17 cellular contexts compared by ENCODE assay signal in genomic region chr10:113386005-113386404, GRCh38.
DNase-seq lines count a peak whose midpoint lies in the region; ATAC-seq, FAIRE-seq and TF ChIP-seq lines count a peak whose summit lies in the region.
"Had no signal": no experiment of that assay in that cellular context is flagged by ENCODE, and none has a peak within 500 bp of the region (broad histone marks: within the 10 kb centered on the region; RNA-seq: fewer than 3 reads in every experiment).

No MANE protein-coding gene starts in this region.

- WGBS in A549 (ENCODE audit: missing lambda C conversion rate) = 15% methylated on average over 3 of the region's 3 CpGs
- WGBS in mammary epithelial cell (ENCODE audit: low coverage, missing lambda C conversion rate) = 26% methylated on average over 3 of the region's 3 CpGs

- in situ Hi-C loops in mammary epithelial cell (cut with MboI; ENCODE audit: low sequenced_read_pairs in 2 of 2) = loop anchor here in 1 of 2 donors (25.0 kb wide), 1 partner anchor 824 kb away; no protein-coding TSS in a partner anchor

- no peaks in the 10 kb centered on the region for H3K27me3 Mint-ChIP-seq in CD8-positive, alpha-beta T cell (ENCODE audit: low read depth)
- H3K27me3 Mint-ChIP-seq: T-cell had no signal

- DNase-seq in A549 (ENCODE audit: low read depth in 1 of 2, low spot score in 1 of 2) (peak; percentile 12 to 13), HS-5 (ENCODE audit: low read depth) (peak; percentile 50), mammary epithelial cell (peak; percentile 61), lower lobe of right lung (no peak)
- DNase-seq in CD8-positive, alpha-beta T cell = no peak
- DNase-seq: activated CD8-positive, alpha-beta T cell treated with anti-CD3 and anti-CD28 coated beads for 36 hours; activated naive CD4-positive, alpha-beta T cell; cortex of kidney; NCI-H2029; T-cell had no signal

- H3K4me2 ChIP-seq in A549 (peak overlapping the region; percentile 58), mammary epithelial cell (ENCODE audit: insufficient read depth, low read depth, low read length) (peak overlapping the region; percentile 16)

- H3K36me3 Mint-ChIP-seq in CD8-positive, alpha-beta T cell = no peaks in the 10 kb centered on the region
- H3K36me3 Mint-ChIP-seq: T-cell, type B pancreatic cell had no signal

- H3K4me1 ChIP-seq in A549 (peaks cover 17% of the 10 kb centered on the region; the same call in 2 of the 3 replicates), mammary epithelial cell (ENCODE audit: insufficient read depth, low read length) (no peaks in the 10 kb centered on the region), lower lobe of right lung (peaks cover 34% of the 10 kb centered on the region)
- peaks cover 17% of the 10 kb centered on the region for H3K4me1 ChIP-seq in CD8-positive, alpha-beta T cell (ENCODE audit: insufficient read depth, low read length)

- no peaks in the 10 kb centered on the region for H4K20me1 ChIP-seq in mammary epithelial cell (ENCODE audit: insufficient read depth, low read length)

- intact Hi-C loops in mammary epithelial cell (cut with micrococcal nuclease) (no loop called here), lower lobe of right lung (cut with DNase I) (no loop called here)
- intact Hi-C loops in CD8-positive, alpha-beta T cell (cut with DNase I, micrococcal nuclease) = loop anchor here (10.0 kb wide), 3 partner anchors 261 to 1271 kb away; partner anchors contain the start of genes VTI1A (in 1 of the 2) and ZDHHC6 (in 1 of the 2)

- CTCF ChIA-PET in A549 (lab: Yijun Ruan, JAX) (interaction anchor here (0.7 to 4.5 kb wide), 32 partner anchors 8 to 912 kb away, joined by 3 to 69 read pairs (median 5); no protein-coding TSS in a partner anchor), mammary epithelial cell (lab: Charles Lee; ENCODE audit: low non-redundant PET) (no interaction called here)
- CTCF ChIA-PET in CD8-positive, alpha-beta T cell (lab: Charles Lee) = interaction anchor here (0.6 to 2.9 kb wide), 11 partner anchors 8 to 914 kb away, joined by 3 to 53 read pairs (median 4); no protein-coding TSS in a partner anchor

- ATAC-seq in A549 (peak; percentile 52 to 58; a peak in 5 of 6 replicates), lower lobe of right lung (peak in 1 of 2 donors; percentile 27), GM18870 (IDR thresholded peaks at IDR 0.05; ENCODE audit: unreplicated experiment) (no peak), HG03025 (IDR thresholded peaks at IDR 0.05; ENCODE audit: low FRiP score, unreplicated experiment) (no peak), HG03108 (IDR thresholded peaks at IDR 0.05; ENCODE audit: unreplicated experiment) (no peak)
- no peak for ATAC-seq in CD8-positive, alpha-beta T cell
- ATAC-seq: activated CD8-positive, alpha-beta T cell treated with anti-CD3 and anti-CD28 coated beads for 36 hours had no signal

- dilution Hi-C loops in mammary epithelial cell (cut with HindIII; ENCODE audit: low sequenced_read_pairs) = no loop called here

- H2AFZ ChIP-seq in mammary epithelial cell (ENCODE audit: low read depth, low read length) = no peak overlapping the region

- no peak for TF ChIP-seq RAD21 in A549 (conservative IDR thresholded peaks at IDR 0.05 in 1 of 2, IDR thresholded peaks at IDR 0.05 in 1 of 2)

- no peak for TF ChIP-seq POLR2A in A549 (IDR thresholded peaks at IDR 0.05; ENCODE audit: low read length)

- no peak overlapping the region for H3K4me3 Mint-ChIP-seq in CD8-positive, alpha-beta T cell
- H3K4me3 Mint-ChIP-seq: activated CD8-positive, alpha-beta T cell treated with anti-CD3 and anti-CD28 coated beads for 36 hours; B cell; T-cell; type B pancreatic cell had no signal

- no peaks in the 10 kb centered on the region for H3K79me2 ChIP-seq in mammary epithelial cell (ENCODE audit: insufficient read depth, low read length)

- TF ChIP-seq CTCF in A549 (IDR thresholded peaks at IDR 0.05) (no peak), mammary epithelial cell (conservative IDR thresholded peaks at IDR 0.05 in 1 of 2, IDR thresholded peaks at IDR 0.05 in 1 of 2; ENCODE audit: extremely low read depth in 1 of 2, insufficient read depth in 1 of 2, low read depth in 1 of 2, low read length in 2 of 2) (no peak), lower lobe of right lung (IDR thresholded peaks at IDR 0.05) (no peak)
- no peak for TF ChIP-seq CTCF in CD8-positive, alpha-beta T cell (IDR thresholded peaks at IDR 0.05)

- H3K4me3 ChIP-seq in A549 (no peak overlapping the region), mammary epithelial cell (replicated peaks in 1 of 3; ENCODE audit: insufficient read depth in 1 of 3, low read depth in 2 of 3, low read length in 3 of 3) (no peak overlapping the region), lower lobe of right lung (no peak overlapping the region)
- H3K4me3 ChIP-seq in CD8-positive, alpha-beta T cell (ENCODE audit: low read depth, low read length) = no peak overlapping the region
- H3K4me3 ChIP-seq: lung had no signal

- no TSS peak for BruUV-seq in mammary epithelial cell (replicated peaks; lab: Mats Ljungman, UMichigan)

- H3K36me3 ChIP-seq in mammary epithelial cell (ENCODE audit: insufficient read depth, low read length) (no peaks in the 10 kb centered on the region), lower lobe of right lung (no peaks in the 10 kb centered on the region)
- no peaks in the 10 kb centered on the region for H3K36me3 ChIP-seq in CD8-positive, alpha-beta T cell (ENCODE audit: insufficient read depth, low read length)
- H3K36me3 ChIP-seq: heart left ventricle had no signal

- H3K27me3 ChIP-seq in mammary epithelial cell (ENCODE audit: insufficient read depth, low read length) = peaks cover 7% of the 10 kb centered on the region
- H3K27me3 ChIP-seq in lower lobe of right lung (ENCODE audit: low read depth) = no peaks in the 10 kb centered on the region
- H3K27me3 ChIP-seq in CD8-positive, alpha-beta T cell (ENCODE audit: insufficient read depth, low read length) = no peaks in the 10 kb centered on the region

- H3K27ac ChIP-seq in A549 (no peak overlapping the region), mammary epithelial cell (ENCODE audit: insufficient read depth, low read depth, low read length) (no peak overlapping the region), lower lobe of right lung (peak overlapping the region; percentile 9)
- no peak overlapping the region for H3K27ac ChIP-seq in CD8-positive, alpha-beta T cell (ENCODE audit: low read depth, low read length)

- H3K9me3 ChIP-seq in A549 = no peaks in the 10 kb centered on the region
- H3K9me3 ChIP-seq in mammary epithelial cell (replicated peaks; ENCODE audit: insufficient read depth, low read length) = no peaks in the 10 kb centered on the region
- H3K9me3 ChIP-seq in lower lobe of right lung = no peaks in the 10 kb centered on the region
- H3K9me3 ChIP-seq in CD8-positive, alpha-beta T cell (ENCODE audit: low read length) = no peaks in the 10 kb centered on the region
- H3K9me3 ChIP-seq: heart left ventricle had no signal

- POLR2A ChIA-PET in A549 (lab: Yijun Ruan, JAX) = interaction anchor here (0.6 kb wide), 1 partner anchor 258 kb away, joined by 3 read pairs; no protein-coding TSS in a partner anchor
- POLR2A ChIA-PET in CD8-positive, alpha-beta T cell (lab: Charles Lee) = no interaction called here

- H3K9ac ChIP-seq in mammary epithelial cell (ENCODE audit: insufficient read depth, low read length) = no peak overlapping the region

- FAIRE-seq in A549 (lab: Jason Lieb, UNC) = no peak

- no peaks in the 10 kb centered on the region for H3K9me3 Mint-ChIP-seq in CD8-positive, alpha-beta T cell
- H3K9me3 Mint-ChIP-seq: activated CD8-positive, alpha-beta T cell treated with anti-CD3 and anti-CD28 coated beads for 36 hours; T-cell; type B pancreatic cell had no signal

- no peak for TF ChIP-seq EP300 in A549 (IDR thresholded peaks at IDR 0.05)

- H3K4me1 Mint-ChIP-seq in CD8-positive, alpha-beta T cell (ENCODE audit: low read depth) = peaks cover 27% of the 10 kb centered on the region

- no peak overlapping the region for H3K27ac Mint-ChIP-seq in CD8-positive, alpha-beta T cell
- H3K27ac Mint-ChIP-seq: activated CD8-positive, alpha-beta T cell treated with anti-CD3 and anti-CD28 coated beads for 36 hours; B cell; T-cell; type B pancreatic cell had no signal

TF ChIP-seq in A549, 52 proteins besides CTCF, POLR2A, EP300 and RAD21 (continues in another document):
- no peak for TF ChIP-seq MAX (IDR thresholded peaks at IDR 0.05)
- TF ChIP-seq CHD4 (IDR thresholded peaks at IDR 0.05; ENCODE audit: borderline replicate concordance) = no peak
- TF ChIP-seq RARB (CRISPR knock-in tag; IDR thresholded peaks at IDR 0.05) = no peak
- TF ChIP-seq ZNF302 (CRISPR knock-in tag; IDR thresholded peaks at IDR 0.05) = no peak
- TF ChIP-seq NPAS2 (CRISPR knock-in tag; IDR thresholded peaks at IDR 0.05; ENCODE audit: borderline replicate concordance) = no peak
- TF ChIP-seq E2F6 (IDR thresholded peaks at IDR 0.05; ENCODE audit: borderline replicate concordance, low read depth) = no peak
- no peak for TF ChIP-seq PHF8 (IDR thresholded peaks at IDR 0.05; ENCODE audit: borderline replicate concordance, low read depth)
- no peak for TF ChIP-seq RNF2 (IDR thresholded peaks at IDR 0.05; ENCODE audit: borderline replicate concordance, low read depth)
- no peak for TF ChIP-seq FOSB (CRISPR knock-in tag; IDR thresholded peaks at IDR 0.05)
- no peak for TF ChIP-seq HMGXB4 (CRISPR knock-in tag; IDR thresholded peaks at IDR 0.05; ENCODE audit: borderline replicate concordance)
- TF ChIP-seq SMC3 (IDR thresholded peaks at IDR 0.05) = no peak
- no peak for TF ChIP-seq EHF (CRISPR knock-in tag; IDR thresholded peaks at IDR 0.05)

Comparison
In these comparisons a context has a peak if more than half of its experiments do, and no peak if none do; other contexts are left out.
1. ATAC-seq: peak in A549 (2 of 2); none in GM18870 (single experiment), HG03025 (single experiment), CD8-positive, alpha-beta T cell (single experiment) and HG03108 (single experiment).
2. DNase-seq: peak in A549 (2 of 2), HS-5 (single experiment) and mammary epithelial cell (single experiment); none in lower lobe of right lung (single experiment) and CD8-positive, alpha-beta T cell (0 of 7).
3. intact Hi-C loops: an anchor here in CD8-positive, alpha-beta T cell (10.0 kb wide); none called in mammary epithelial cell and lower lobe of right lung.